Comparison of ENCODE assay signal across 31 cellular contexts in genomic region chr7:7534031-7534430, GRCh38. TPM values are rescaled to one million over a fixed set of nuclear protein-coding genes. Genes with fewer than 3 reads are reported as not detected.
"Had no signal": no experiment of that assay in that cellular context is flagged by ENCODE, and none has a peak within 500 bp of the region (broad histone marks: within the 10 kb centered on the region; RNA-seq: fewer than 3 reads in every experiment).

No MANE protein-coding gene starts in this region.

- ATAC-seq: esophagus mucosa; gastrocnemius medialis; left lobe of liver; mucosa of descending colon; natural killer cell treated with Interleukin-12 subunit alpha and Interleukin-12 subunit beta and Interleukin-15 and Interleukin-18, amount 100 ng/mL, for 72 hours; pancreas; right lobe of liver; stimulated activated naive B cell treated with anti-CD40 and anti-IgM and Interleukin-4, amounts not matched to agents 10 μg/mL and 1 μg/mL and 100 μg/mL, for 72 hours had no signal

- H3K4me3 ChIP-seq: gastrocnemius medialis, mucosa of descending colon, pancreas, right lobe of liver, thoracic aorta, upper lobe of left lung, uterus had no signal

- H3K27ac ChIP-seq: epithelial cell of prostate, neutrophil, pancreas, right lobe of liver, thoracic aorta, upper lobe of left lung, uterus had no signal

- H3K36me3 ChIP-seq: gastrocnemius medialis, neutrophil, pancreas, right lobe of liver, thoracic aorta, tibial nerve, upper lobe of left lung, uterus had no signal

- H3K27me3 ChIP-seq: gastrocnemius medialis, neutrophil, pancreas, right lobe of liver, tibial nerve, upper lobe of left lung, uterus had no signal

- H3K9me3 Mint-ChIP-seq: dendritic cell treated with granulocyte-macrophage colony-stimulating factor and Interleukin-4, amounts not matched to agents 40 ng/mL and 50 ng/mL, for 4 days; endodermal cell; naive B cell; natural killer cell treated with Interleukin-12 subunit alpha and Interleukin-12 subunit beta and Interleukin-15 and Interleukin-18, amount 100 ng/mL, for 72 hours; neural crest cell; stimulated activated naive B cell treated with anti-CD40 and anti-IgM and Interleukin-4, amounts not matched to agents 10 μg/mL and 1 μg/mL and 100 μg/mL, for 72 hours; stimulated activated naive CD8-positive, alpha-beta T cell treated with anti-CD3 and anti-CD28 coated beads, Interleukin-15, Interleukin-2, amounts not matched to agents 100 ng/mL and 50 ng/mL, for 24 hours had no signal

- H3K27ac Mint-ChIP-seq: dendritic cell treated with granulocyte-macrophage colony-stimulating factor and Interleukin-4, amounts not matched to agents 40 ng/mL and 50 ng/mL, for 4 days; endodermal cell; mesothelial cell of epicardium; naive B cell; natural killer cell treated with Interleukin-12 subunit alpha and Interleukin-12 subunit beta and Interleukin-15 and Interleukin-18, amount 100 ng/mL, for 72 hours; stimulated activated naive B cell treated with anti-CD40 and anti-IgM and Interleukin-4, amounts not matched to agents 10 μg/mL and 1 μg/mL and 100 μg/mL, for 72 hours; stimulated activated naive CD8-positive, alpha-beta T cell treated with anti-CD3 and anti-CD28 coated beads, Interleukin-15, Interleukin-2, amounts not matched to agents 100 ng/mL and 50 ng/mL, for 24 hours had no signal

- DNase-seq: effector CD8-positive, alpha-beta T cell; endodermal cell; foreskin fibroblast; gastrocnemius medialis; head of caudate nucleus; mesenchymal stem cell; mucosa of descending colon; naive B cell; pancreas; retina; right lobe of liver; small intestine; stimulated activated CD4-positive, alpha-beta T cell treated with anti-CD3 and anti-CD28 coated beads, Interleukin-15, amount 100 ng/mL, for 24 hours; stimulated activated CD4-positive, alpha-beta T cell treated with anti-CD3 and anti-CD28 coated beads, Interleukin-2, amount 100 ng/mL, for 48 hours; stimulated activated naive B cell treated with anti-CD40 and anti-IgM and Interleukin-4, amounts not matched to agents 10 μg/mL and 1 μg/mL and 100 μg/mL, for 72 hours; upper lobe of left lung; uterus had no signal

- H3K4me1 Mint-ChIP-seq: endodermal cell; naive B cell; stimulated activated naive B cell treated with anti-CD40 and anti-IgM and Interleukin-4, amounts not matched to agents 10 μg/mL and 1 μg/mL and 100 μg/mL, for 72 hours had no signal

- H3K36me3 Mint-ChIP-seq: mesothelial cell of epicardium; naive B cell; natural killer cell treated with Interleukin-12 subunit alpha and Interleukin-12 subunit beta and Interleukin-15 and Interleukin-18, amount 100 ng/mL, for 72 hours; stimulated activated naive B cell treated with anti-CD40 and anti-IgM and Interleukin-4, amounts not matched to agents 10 μg/mL and 1 μg/mL and 100 μg/mL, for 72 hours had no signal

- H3K4me3 Mint-ChIP-seq: dendritic cell treated with granulocyte-macrophage colony-stimulating factor and Interleukin-4, amounts not matched to agents 40 ng/mL and 50 ng/mL, for 4 days; endodermal cell; mesothelial cell of epicardium; naive B cell; natural killer cell treated with Interleukin-12 subunit alpha and Interleukin-12 subunit beta and Interleukin-15 and Interleukin-18, amount 100 ng/mL, for 72 hours; neural crest cell; stimulated activated naive B cell treated with anti-CD40 and anti-IgM and Interleukin-4, amounts not matched to agents 10 μg/mL and 1 μg/mL and 100 μg/mL, for 72 hours; stimulated activated naive CD8-positive, alpha-beta T cell treated with anti-CD3 and anti-CD28 coated beads, Interleukin-15, Interleukin-2, amounts not matched to agents 100 ng/mL and 50 ng/mL, for 24 hours had no signal

- H3K9me3 ChIP-seq: gastrocnemius medialis, mucosa of descending colon, neutrophil, pancreas, right lobe of liver, thoracic aorta, tibial nerve, upper lobe of left lung, uterus had no signal

- H3K4me1 ChIP-seq: pancreas, right lobe of liver, upper lobe of left lung, uterus had no signal

RNA-seq across cellular contexts. Expression of gene COL28A1, which starts 1.6 kb away (rescaled TPM):
- total RNA-seq: glomerular endothelial cell, lung microvascular endothelial cell, pulmonary artery endothelial cell had no signal
